23 cellular contexts compared by ENCODE assay signal in the genomic region with DNA sequence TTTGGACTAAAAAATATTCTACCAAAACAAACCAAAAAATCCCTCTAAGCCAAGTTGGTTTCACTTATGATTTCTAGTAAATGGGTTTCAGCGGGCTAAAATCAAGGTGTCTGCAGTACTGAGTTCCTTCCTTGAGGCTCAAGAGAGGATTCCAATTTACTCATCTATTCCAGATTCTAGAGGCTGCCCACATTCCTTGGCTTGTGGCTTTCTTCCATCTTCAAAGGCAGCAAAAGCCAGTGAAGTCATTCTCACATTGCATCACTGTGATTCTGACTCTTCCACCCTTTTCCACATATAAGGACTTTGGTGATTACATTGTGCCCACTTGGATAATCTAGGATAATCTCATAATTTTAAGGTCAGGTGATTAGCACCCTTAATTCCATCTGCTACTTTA. TPM values are rescaled to one million over a fixed set of nuclear protein-coding genes. Genes with fewer than 3 reads are reported as not detected.
"Had no signal": no experiment of that assay in that cellular context is flagged by ENCODE, and none has a peak within 500 bp of the region (broad histone marks: within the 10 kb centered on the region; RNA-seq: fewer than 3 reads in every experiment).

No MANE protein-coding gene starts in this region.

- H3K27me3 ChIP-seq: gastrocnemius medialis, heart left ventricle, ovary, stomach, testis, upper lobe of right lung had no signal

- H3K4me1 ChIP-seq: gastrocnemius medialis, heart left ventricle, lower lobe of right lung, stomach, testis, upper lobe of right lung had no signal

- H3K27ac ChIP-seq: epithelial cell of prostate, gastrocnemius medialis, heart left ventricle, lower lobe of right lung, ovary, stomach, testis, upper lobe of right lung had no signal

- H3K9me3 ChIP-seq: gastrocnemius medialis, lower lobe of right lung, ovary, stomach, testis, upper lobe of right lung had no signal

- H3K36me3 ChIP-seq: gastrocnemius medialis, heart left ventricle, lower lobe of right lung, ovary, stomach, upper lobe of right lung had no signal

- H3K4me3 ChIP-seq: gastrocnemius medialis, heart left ventricle, lower lobe of right lung, ovary, stomach, testis, upper lobe of right lung had no signal

- DNase-seq: activated CD4-positive, alpha-beta memory T cell treated with anti-CD3 and anti-CD28 coated beads, Interleukin-2, amount 10 ng/mL, durations not matched to agents 7 days and 5 days; activated CD4-positive, alpha-beta T cell treated with anti-CD3 and anti-CD28 coated beads for 4 hours; activated effector memory CD4-positive, alpha-beta T cell treated with Interleukin-2 at 50 U/mL for 16 hours; activated T-cell treated with anti-CD3 and anti-CD28 coated beads, Interleukin-2, amount 50 U/mL, for 24 hours; amniotic stem cell; dermis blood vessel endothelial cell; gastrocnemius medialis; heart left ventricle; immature natural killer cell; left cardiac atrium; lower lobe of right lung; naive thymus-derived CD4-positive, alpha-beta T cell; ovary; stomach; T-helper 2 cell; testis; upper lobe of right lung had no signal

- ATAC-seq: gastrocnemius medialis; heart left ventricle; left cardiac atrium; lower lobe of right lung; naive thymus-derived CD4-positive, alpha-beta T cell; sciatic nerve; upper lobe of right lung; WTC11 had no signal

RNA-seq across cellular contexts. Expression of a gene that starts 48.1 kb away (rescaled TPM):
- total RNA-seq: activated CD4-positive, alpha-beta memory T cell treated with anti-CD3 and anti-CD28 coated beads, Interleukin-2, amount 10 ng/mL, durations not matched to agents 7 days and 5 days; cerebellum; dermis blood vessel endothelial cell; gastrocnemius medialis; heart left ventricle; left cardiac atrium; lower lobe of right lung; mononuclear cell; naive thymus-derived CD4-positive, alpha-beta T cell; ovary; pulmonary artery endothelial cell; sciatic nerve; stomach; upper lobe of right lung had no signal
